ENCODE assay signal across 8 cellular contexts in genomic region chr12:47837190-47838171, GRCh38. TPM values are rescaled to one million over a fixed set of nuclear protein-coding genes. Genes with fewer than 3 reads are reported as not detected.
A peak's percentile ranks its signal among the peaks of the same experiment; 100 is the strongest.
DNase-seq lines count a peak whose midpoint lies in the region; ATAC-seq and TF ChIP-seq lines count a peak whose summit lies in the region.

No MANE protein-coding gene starts in this region.

- no peaks in the 10 kb centered on the region for H3K79me2 ChIP-seq in OCI-LY7 (ENCODE audit: insufficient read depth, low read depth, low read length)

- H3K4me1 Mint-ChIP-seq in neural crest cell, result peaks cover 24% of the 10 kb centered on the region

- CTCF ChIA-PET in OCI-LY7 (lab: Charles Lee; ENCODE audit: unreplicated experiment), result interaction anchor here (0.6 to 10.0 kb wide), 7 partner anchors 8 to 95 kb away, joined by 3 to 133 read pairs (median 13); no protein-coding TSS in a partner anchor

- H3K36me3 Mint-ChIP-seq in neural crest cell (ENCODE audit: low read depth), result no peaks in the 10 kb centered on the region

- no peaks in the 10 kb centered on the region for H3K36me3 ChIP-seq in OCI-LY7 (ENCODE audit: insufficient read depth, low read length)

- H3K27me3 Mint-ChIP-seq in neural crest cell (ENCODE audit: low read depth), result no peaks in the 10 kb centered on the region

- peak overlapping the region; percentile 81 for H3K4me2 ChIP-seq in OCI-LY7 (ENCODE audit: low read length)

- H3K9me3 Mint-ChIP-seq in neural crest cell, result no peaks in the 10 kb centered on the region

- peak overlapping the region; percentile 34; the same call in 1 of the 2 replicates for H2AFZ ChIP-seq in OCI-LY7 (ENCODE audit: low read length)

- TF ChIP-seq CTCF in OCI-LY7 (conservative IDR thresholded peaks at IDR 0.05; ENCODE audit: low read length) (peak; percentile 97), neural crest cell (conservative IDR thresholded peaks at IDR 0.05) (peak; percentile 97)

- no peak overlapping the region for H3K4me3 Mint-ChIP-seq in neural crest cell

- POLR2A ChIA-PET in OCI-LY7 (lab: Charles Lee), result interaction anchor here (1.5 to 14.2 kb wide), 4 partner anchors 8 to 95 kb away, joined by 4 to 342 read pairs (median 124); partner anchors contain the start of gene HDAC7

- no peaks in the 10 kb centered on the region for H3K9me2 ChIP-seq in OCI-LY7 (ENCODE audit: insufficient read depth, low read length)

- H3K9me3 ChIP-seq in OCI-LY7 (ENCODE audit: low read length), result no peaks in the 10 kb centered on the region

- DNase-seq in D341Med (ENCODE audit: low spot score) (peak; percentile 80), HT1080 (ENCODE audit: low read depth) (peak; percentile 68), OCI-LY7 (ENCODE audit: low spot score) (peak; percentile 76), activated T-helper 1 cell treated with Interleukin-2 at 50 U/mL for 16 hours (ENCODE audit: low read depth) (peak; percentile 47), fibroblast of peridontal ligament (ENCODE audit: extremely low read depth) (peak; percentile 76), neural crest cell (ENCODE audit: low read depth, low spot score) (peak; percentile 55), NCI-H524 treated with DMSO at 0.1 percent for 48 hours (lab: John Stamatoyannopoulos, UW) (no peak)

- intact Hi-C loops in OCI-LY7 (cut with micrococcal nuclease; ENCODE audit: unreplicated experiment), result loop anchor here (1.0 to 5.0 kb wide), 5 partner anchors 40 to 185 kb away; no protein-coding TSS in a partner anchor

- no peak for ATAC-seq in HG02763 (IDR thresholded peaks at IDR 0.05; ENCODE audit: unreplicated experiment)

- H4K20me1 ChIP-seq in OCI-LY7 (ENCODE audit: insufficient read depth, low read length), result no peaks in the 10 kb centered on the region

- H3K4me3 ChIP-seq in OCI-LY7 (ENCODE audit: low read depth, low read length, poor library complexity, severe bottlenecking), result peak overlapping the region; percentile 31

- H3K27ac Mint-ChIP-seq in neural crest cell (ENCODE audit: unreplicated experiment), result no peak overlapping the region

- BruUV-seq in OCI-LY7 (replicated peaks; lab: Mats Ljungman, UMichigan), result no TSS peak

- H3K27ac ChIP-seq in OCI-LY7 (ENCODE audit: low read depth, low read length, poor library complexity, severe bottlenecking), result peak overlapping the region; percentile 93

- H3K4me1 ChIP-seq in OCI-LY7 (ENCODE audit: insufficient read depth, low read length, poor library complexity, severe bottlenecking), result peaks cover 60% of the 10 kb centered on the region

RNA-seq across cellular contexts. Expression of gene HDAC7, which starts 17.8 kb away (rescaled TPM):
- total RNA-seq in HT1080 (2014; rRNA removed; shearing (Covaris generic)), result 36.8 and 40.0 TPM in 2 replicates
- polyA plus RNA-seq in HT1080 (2015; cell fraction: cytosol; rRNA removed), result 46.7 and 49.2 TPM in 2 replicates
- 105 and 114 TPM in 2 replicates for polyA plus RNA-seq in HT1080 (2015; cell fraction: nucleus; rRNA removed)
- total RNA-seq in OCI-LY7 (2014; rRNA removed; shearing (Covaris generic)), result 38.4 and 45.9 TPM in 2 replicates
- total RNA-seq in OCI-LY7 (2022) (130 and 131 TPM in 2 replicates), neural crest cell (76.0 and 76.6 TPM in 2 replicates)
